ENCODE assay signal across 12 cellular contexts in genomic region chr10:100100651-100101525, GRCh38. TPM values are rescaled to one million over a fixed set of nuclear protein-coding genes. Genes with fewer than 3 reads are reported as not detected.
A peak's percentile ranks its signal among the peaks of the same experiment; 100 is the strongest.
DNase-seq lines count a peak whose midpoint lies in the region; ATAC-seq and TF ChIP-seq lines count a peak whose summit lies in the region.
"Had no signal": no experiment of that assay in that cellular context is flagged by ENCODE, and none has a peak within 500 bp of the region (broad histone marks: within the 10 kb centered on the region; RNA-seq: fewer than 3 reads in every experiment).

No MANE protein-coding gene starts in this region.

- H3K4me3 ChIP-seq in retinal pigment epithelial cell (ENCODE audit: low read length) = no peak overlapping the region
- H3K4me3 ChIP-seq: sigmoid colon, SK-N-MC had no signal

- peak; percentile 15 for DNase-seq in NOMO-1 treated with DMSO at 0.1 percent for 48 hours (lab: John Stamatoyannopoulos, UW; ENCODE audit: unreplicated experiment)
- no peak for DNase-seq in NOMO-1 (lab: John Stamatoyannopoulos, UW; ENCODE audit: unreplicated experiment in 2 of 2)
- DNase-seq in NCI-H82 (lab: John Stamatoyannopoulos, UW) = peak; percentile 28
- no peak for DNase-seq in endothelial cell (ENCODE audit: low spot score)
- no peak for DNase-seq in retinal pigment epithelial cell (ENCODE audit: low read depth)
- no peak for DNase-seq in activated CD4-positive, alpha-beta T cell treated with anti-CD3 and anti-CD28 coated beads, Interleukin-2, amount 10 ng/mL, durations not matched to agents 24 days and 14 days
- DNase-seq: CD4-positive, CD25-positive, alpha-beta regulatory T cell; sigmoid colon had no signal

- H3K4me3 Mint-ChIP-seq in endothelial cell (ENCODE audit: unreplicated experiment) = no peak overlapping the region
- no peak overlapping the region for H3K4me3 Mint-ChIP-seq in activated CD4-positive, alpha-beta T cell treated with anti-CD3 and anti-CD28 coated beads, Interleukin-2, amount 10 ng/mL, durations not matched to agents 24 days and 14 days
- H3K4me3 Mint-ChIP-seq: activated naive CD8-positive, alpha-beta T cell; CD4-positive, CD25-positive, alpha-beta regulatory T cell had no signal

- H3K36me3 Mint-ChIP-seq in endothelial cell (ENCODE audit: low read depth, unreplicated experiment) = peaks cover 3% of the 10 kb centered on the region
- H3K36me3 Mint-ChIP-seq in activated CD4-positive, alpha-beta T cell treated with anti-CD3 and anti-CD28 coated beads, Interleukin-2, amount 10 ng/mL, durations not matched to agents 24 days and 14 days (ENCODE audit: low read depth) = no peaks in the 10 kb centered on the region
- H3K36me3 Mint-ChIP-seq: activated naive CD8-positive, alpha-beta T cell; CD4-positive, CD25-positive, alpha-beta regulatory T cell had no signal

- intact Hi-C loops in activated CD4-positive, alpha-beta T cell treated with anti-CD3 and anti-CD28 coated beads, Interleukin-2, amount 10 ng/mL, durations not matched to agents 24 days and 14 days (cut with micrococcal nuclease) = no loop called here

- H3K9me3 Mint-ChIP-seq in endothelial cell (ENCODE audit: unreplicated experiment) = no peaks in the 10 kb centered on the region
- peaks cover 6% of the 10 kb centered on the region for H3K9me3 Mint-ChIP-seq in activated CD4-positive, alpha-beta T cell treated with anti-CD3 and anti-CD28 coated beads, Interleukin-2, amount 10 ng/mL, durations not matched to agents 24 days and 14 days

- ATAC-seq in GM18909 (IDR thresholded peaks at IDR 0.05; ENCODE audit: poor library complexity, unreplicated experiment) = no peak
- no peak for ATAC-seq in GM21447 (IDR thresholded peaks at IDR 0.05; ENCODE audit: unreplicated experiment)

- no peaks in the 10 kb centered on the region for H3K27me3 Mint-ChIP-seq in endothelial cell (ENCODE audit: unreplicated experiment)
- H3K27me3 Mint-ChIP-seq in activated CD4-positive, alpha-beta T cell treated with anti-CD3 and anti-CD28 coated beads, Interleukin-2, amount 10 ng/mL, durations not matched to agents 24 days and 14 days = peaks cover 43% of the 10 kb centered on the region

- TF ChIP-seq CTCF in endothelial cell (IDR thresholded peaks at IDR 0.05; ENCODE audit: unreplicated experiment) (no peak), retinal pigment epithelial cell (conservative IDR thresholded peaks at IDR 0.05; ENCODE audit: low read depth, low read length) (peak; percentile 30)

- peak overlapping the region; percentile 54 for H3K27ac Mint-ChIP-seq in endothelial cell (ENCODE audit: unreplicated experiment)
- H3K27ac Mint-ChIP-seq in activated CD4-positive, alpha-beta T cell treated with anti-CD3 and anti-CD28 coated beads, Interleukin-2, amount 10 ng/mL, durations not matched to agents 24 days and 14 days = no peak overlapping the region
- H3K27ac Mint-ChIP-seq: activated naive CD8-positive, alpha-beta T cell; CD4-positive, CD25-positive, alpha-beta regulatory T cell had no signal

- peaks cover 7% of the 10 kb centered on the region for H3K4me1 Mint-ChIP-seq in endothelial cell (ENCODE audit: unreplicated experiment)
- no peaks in the 10 kb centered on the region for H3K4me1 Mint-ChIP-seq in activated CD4-positive, alpha-beta T cell treated with anti-CD3 and anti-CD28 coated beads, Interleukin-2, amount 10 ng/mL, durations not matched to agents 24 days and 14 days

RNA-seq across cellular contexts. Expression of gene CPN1, which starts 19.2 kb away (rescaled TPM):
- not detected for total RNA-seq in endothelial cell (ENCODE audit: unreplicated experiment)
- not detected in 2 replicates for total RNA-seq in activated CD4-positive, alpha-beta T cell treated with anti-CD3 and anti-CD28 coated beads, Interleukin-2, amount 10 ng/mL, durations not matched to agents 24 days and 14 days
- total RNA-seq: CD4-positive, CD25-positive, alpha-beta regulatory T cell; sigmoid colon had no signal

Comparison
In these comparisons a context has a peak if more than half of its experiments do, and no peak if none do; other contexts are left out.
1. DNase-seq: peak in NOMO-1 treated with DMSO at 0.1 percent for 48 hours (single experiment) and NCI-H82 (single experiment); none in NOMO-1 (0 of 2), endothelial cell (single experiment), retinal pigment epithelial cell (single experiment) and activated CD4-positive, alpha-beta T cell treated with anti-CD3 and anti-CD28 coated beads, Interleukin-2, amount 10 ng/mL, durations not matched to agents 24 days and 14 days (single experiment).